ENCODE assay signal across 26 cellular contexts in the genomic region with DNA sequence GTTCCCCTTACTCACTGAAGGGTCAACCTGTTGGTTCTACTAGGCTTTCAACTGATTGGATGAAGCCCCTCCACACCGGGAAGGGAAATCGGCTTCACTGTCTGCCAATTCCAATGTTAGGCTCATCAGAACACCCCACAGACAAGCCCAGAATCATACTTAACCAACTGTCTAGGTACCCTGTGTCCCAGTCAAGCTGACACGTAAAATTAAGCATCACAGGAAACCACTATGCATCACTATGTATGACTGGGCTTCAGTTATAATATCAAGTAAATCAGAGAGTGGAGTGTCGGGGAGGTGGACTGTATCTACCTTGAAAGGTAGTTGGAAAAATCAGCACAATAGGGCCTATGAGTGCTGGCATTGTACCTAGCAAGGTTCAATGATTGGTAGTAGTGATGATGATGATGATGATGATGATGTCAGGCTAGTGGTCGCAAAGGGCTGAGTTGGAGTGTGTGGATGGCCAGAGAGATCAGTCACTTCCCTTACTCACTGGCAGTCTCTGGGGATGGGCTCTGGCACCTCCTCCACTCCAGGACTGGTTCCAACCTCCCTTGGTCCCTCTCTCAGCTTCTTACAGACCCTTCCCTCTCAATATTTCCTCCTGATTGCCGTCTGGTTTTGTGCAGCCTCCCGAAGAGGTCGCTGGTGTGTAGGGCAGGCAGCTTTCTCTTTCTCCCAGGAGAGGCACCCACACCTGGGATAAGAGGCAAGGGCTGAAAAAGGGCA. TPM values are rescaled to one million over a fixed set of nuclear protein-coding genes. Genes with fewer than 3 reads are reported as not detected.
A peak's percentile ranks its signal among the peaks of the same experiment; 100 is the strongest.
DNase-seq lines count a peak whose midpoint lies in the region; ATAC-seq and TF ChIP-seq lines count a peak whose summit lies in the region.
"Had no signal": no experiment of that assay in that cellular context is flagged by ENCODE, and none has a peak within 500 bp of the region (broad histone marks: within the 10 kb centered on the region; RNA-seq: fewer than 3 reads in every experiment).

No MANE protein-coding gene starts in this region.

- peak overlapping the region in 4 of 8 donors; percentile 12 to 61 (median 34) for H3K27ac Mint-ChIP-seq in CD8-positive, alpha-beta memory T cell
- H3K27ac Mint-ChIP-seq: activated T-helper 2 cell treated with anti-CD3 and anti-CD28 coated beads, Interferon-gamma antibody, Interleukin-2, Interleukin-4, amounts not matched to agents 10 μg/mL and 5 μg/mL and 100 μg/mL, durations not matched to agents 14 hours and 24 hours and 36 hours; nephron progenitor cell had no signal

- H3K27ac ChIP-seq in BLaER1 treated with 17β-estradiol and CSF1 and Interleukin-3, amounts not matched to agents 10 nM and 100 nM = no peak overlapping the region
- no peak overlapping the region for H3K27ac ChIP-seq in MM.1S (ENCODE audit: low read length)
- no peak overlapping the region for H3K27ac ChIP-seq in CD8-positive, alpha-beta memory T cell (ENCODE audit: low read depth, low read length)
- H3K27ac ChIP-seq: cardiac muscle cell, gastroesophageal sphincter, uterus, VCaP had no signal

- CTCF ChIA-PET in CD8-positive, alpha-beta memory T cell (lab: Charles Lee) = interaction anchor here (1.1 to 25.6 kb wide), 2 partner anchors 11 to 40 kb away, joined by 4 to 580 read pairs; no protein-coding TSS in a partner anchor

- H3K36me3 Mint-ChIP-seq in CD8-positive, alpha-beta memory T cell = peaks cover 0 to 10% (median 0%) of the 10 kb centered on the region in 3 donors

- peaks cover 7 to 20% of the 10 kb centered on the region in 2 donors for H3K27me3 Mint-ChIP-seq in CD8-positive, alpha-beta memory T cell

- H3K27me3 ChIP-seq in BLaER1 treated with 17β-estradiol and CSF1 and Interleukin-3, amounts not matched to agents 10 nM and 100 nM = no peaks in the 10 kb centered on the region
- peaks cover 6% of the 10 kb centered on the region for H3K27me3 ChIP-seq in MM.1S (replicated peaks; ENCODE audit: insufficient read depth, low read length)
- no peaks in the 10 kb centered on the region for H3K27me3 ChIP-seq in CD8-positive, alpha-beta memory T cell (ENCODE audit: insufficient read depth, low read length, poor library complexity, severe bottlenecking)
- H3K27me3 ChIP-seq: cardiac muscle cell, gastroesophageal sphincter, uterus had no signal

- H3K9me3 Mint-ChIP-seq in CD8-positive, alpha-beta memory T cell = no peaks in the 10 kb centered on the region
- H3K9me3 Mint-ChIP-seq: activated T-helper 2 cell treated with anti-CD3 and anti-CD28 coated beads, Interferon-gamma antibody, Interleukin-2, Interleukin-4, amounts not matched to agents 10 μg/mL and 5 μg/mL and 100 μg/mL, durations not matched to agents 14 hours and 24 hours and 36 hours; nephron progenitor cell had no signal

- 0 out of 22 replicates have a peak, but pooled peaks cover 0 to under 1% (median 0%) of the 10 kb centered on the region in 11 experiments for H3K36me3 ChIP-seq in BLaER1 treated with 17β-estradiol and CSF1 and Interleukin-3, amounts not matched to agents 10 nM and 100 nM
- H3K36me3 ChIP-seq in MM.1S (replicated peaks; ENCODE audit: insufficient read depth, low read length) = no peaks in the 10 kb centered on the region
- H3K36me3 ChIP-seq in CD8-positive, alpha-beta memory T cell (ENCODE audit: insufficient read depth, low read length) = no peaks in the 10 kb centered on the region
- H3K36me3 ChIP-seq: cardiac muscle cell, gastroesophageal sphincter, uterus had no signal

- peaks cover 0 to 17% (median 15%) of the 10 kb centered on the region in 11 experiments; a peak in 20 of 22 replicates for H4K20me1 ChIP-seq in BLaER1 treated with 17β-estradiol and CSF1 and Interleukin-3, amounts not matched to agents 10 nM and 100 nM
- no peaks in the 10 kb centered on the region for H4K20me1 ChIP-seq in MM.1S (ENCODE audit: insufficient read depth, low read length)

- no peaks in the 10 kb centered on the region for H3K9me2 ChIP-seq in MM.1S (replicated peaks; ENCODE audit: insufficient read depth, low read length)

- peaks cover 18% of the 10 kb centered on the region for H3K79me2 ChIP-seq in MM.1S (ENCODE audit: low read length)

- H3F3A ChIP-seq in MM.1S (ENCODE audit: insufficient read depth, low read length) = peaks cover 3% of the 10 kb centered on the region; the same call in 1 of the 2 replicates

- no peak overlapping the region for H3K4me3 ChIP-seq in BLaER1 treated with 17β-estradiol and CSF1 and Interleukin-3, amounts not matched to agents 10 nM and 100 nM
- no peak overlapping the region for H3K4me3 ChIP-seq in MM.1S (ENCODE audit: low read length)
- no peak overlapping the region for H3K4me3 ChIP-seq in fibroblast of mammary gland (ENCODE audit: control insufficient read depth, low read depth, low read length)
- H3K4me3 ChIP-seq in CD8-positive, alpha-beta memory T cell (ENCODE audit: low read length) = no peak overlapping the region
- H3K4me3 ChIP-seq: cardiac muscle cell, gastroesophageal sphincter, uterus had no signal

- H3K4me1 Mint-ChIP-seq in CD8-positive, alpha-beta memory T cell = peaks cover 21 to 25% (median 25%) of the 10 kb centered on the region in 3 donors

- TF ChIP-seq CTCF in MM.1S (IDR thresholded peaks at IDR 0.05; ENCODE audit: low read length) (no peak), fibroblast of mammary gland (conservative IDR thresholded peaks at IDR 0.05; ENCODE audit: control insufficient read depth, insufficient read depth, low read depth, low read length) (no peak)

- POLR2A ChIA-PET in CD8-positive, alpha-beta memory T cell (lab: Charles Lee) = no interaction called here

- DNase-seq in activated CD4-positive, CD25-positive, alpha-beta regulatory T cell (lab: John Stamatoyannopoulos, UW) = no peak
- no peak for DNase-seq in MM.1S
- DNase-seq in fibroblast of mammary gland (ENCODE audit: low read depth) = peak; percentile 65
- no peak for DNase-seq in NCI-H526 (lab: John Stamatoyannopoulos, UW)
- no peak for DNase-seq in CD8-positive, alpha-beta memory T cell
- DNase-seq: DMS79 treated with DMSO at 0.1 percent for 48 hours; HCEC 1CT; left colon; MV-4-11; NCI-H2081; NCI-H510A; nephron progenitor cell; Right ventricle myocardium superior; small intestine; stimulated activated CD4-positive, alpha-beta T cell treated with anti-CD3 and anti-CD28 coated beads, Interleukin-4, amount 100 ng/mL, for 24 hours; T-helper 1 cell; uterus had no signal

- no peaks in the 10 kb centered on the region for H3K9me3 ChIP-seq in BLaER1 treated with 17β-estradiol and CSF1 and Interleukin-3, amounts not matched to agents 10 nM and 100 nM (replicated peaks in 1 of 11)
- H3K9me3 ChIP-seq in MM.1S (replicated peaks; ENCODE audit: insufficient read depth, low read length) = no peaks in the 10 kb centered on the region
- H3K9me3 ChIP-seq in CD8-positive, alpha-beta memory T cell (ENCODE audit: low read length) = no peaks in the 10 kb centered on the region
- H3K9me3 ChIP-seq: gastroesophageal sphincter, uterus had no signal

- ATAC-seq in activated CD4-positive, CD25-positive, alpha-beta regulatory T cell treated with anti-CD3 and anti-CD28 coated beads, Interleukin-2, amount 50 U/mL, for 24 hours = peak; percentile 8 to 30
- no peak for ATAC-seq in HG02678 (IDR thresholded peaks at IDR 0.05; ENCODE audit: unreplicated experiment)
- ATAC-seq: gastroesophageal sphincter, left colon had no signal

- 0 out of 2 replicates have a peak overlapping the region, but pooled peaks have one; percentile 55 for H2AFZ ChIP-seq in MM.1S (ENCODE audit: low read length)

- peaks cover 10 to 30% (median 27%) of the 10 kb centered on the region in 10 experiments for H3K4me1 ChIP-seq in BLaER1 treated with 17β-estradiol and CSF1 and Interleukin-3, amounts not matched to agents 10 nM and 100 nM
- H3K4me1 ChIP-seq in MM.1S (ENCODE audit: low read length) = peaks cover 13% of the 10 kb centered on the region
- peaks cover 17% of the 10 kb centered on the region for H3K4me1 ChIP-seq in CD8-positive, alpha-beta memory T cell (ENCODE audit: insufficient read depth, low read length)

- peak overlapping the region in 7 of 11 experiments; percentile 8 to 57 (median 27); a peak in 11 of 22 replicates for H3K4me2 ChIP-seq in BLaER1 treated with 17β-estradiol and CSF1 and Interleukin-3, amounts not matched to agents 10 nM and 100 nM
- peak overlapping the region; percentile 58; the same call in 1 of the 2 replicates for H3K4me2 ChIP-seq in MM.1S (ENCODE audit: low read depth, low read length)

- peak overlapping the region in 1 of 7 donors; percentile 48 for H3K4me3 Mint-ChIP-seq in CD8-positive, alpha-beta memory T cell
- H3K4me3 Mint-ChIP-seq: nephron progenitor cell had no signal

- H3K9ac ChIP-seq in BLaER1 treated with 17β-estradiol and CSF1 and Interleukin-3, amounts not matched to agents 10 nM and 100 nM = peak overlapping the region in 1 of 11 experiments; percentile 28; a peak in 2 of 22 replicates
- H3K9ac ChIP-seq in MM.1S (ENCODE audit: low read length) = no peak overlapping the region

RNA-seq across cellular contexts. Expression of a gene that starts 3.3 kb away (rescaled TPM):
- 10 to 100 TPM; 49.7 to 56.2 TPM for total RNA-seq in CD8-positive, alpha-beta memory T cell
- 25.5 TPM for polyA plus RNA-seq in CD8-positive, alpha-beta memory T cell

RNA-seq across cellular contexts. Expression of a gene that starts 13.0 kb away (rescaled TPM):
- not detected for total RNA-seq in CD8-positive, alpha-beta memory T cell
- not detected for polyA plus RNA-seq in CD8-positive, alpha-beta memory T cell
- total RNA-seq: activated CD8-positive, alpha-beta memory T cell treated with anti-CD3 and anti-CD28 coated beads for 36 hours; cardiac muscle cell; subcutaneous adipose tissue; uterus had no signal
- polyA plus RNA-seq: cardiac muscle cell had no signal

RNA-seq across cellular contexts. Expression of a gene that starts 15.3 kb away (rescaled TPM):
- 10 to 100 TPM; 20.4 to 23.4 TPM for total RNA-seq in CD8-positive, alpha-beta memory T cell
- 0.84 TPM for polyA plus RNA-seq in CD8-positive, alpha-beta memory T cell

RNA-seq across cellular contexts. Expression of a gene that starts 59.8 kb away (rescaled TPM):
- 1 to 10 TPM; 7.3 to 8.4 TPM for total RNA-seq in CD8-positive, alpha-beta memory T cell
- polyA plus RNA-seq in CD8-positive, alpha-beta memory T cell = 1.4 TPM
